Comparison of ENCODE assay signal across 8 cellular contexts in genomic region chr6:106973841-106974336, GRCh38. TPM values are rescaled to one million over a fixed set of nuclear protein-coding genes. Genes with fewer than 3 reads are reported as not detected.
A peak's percentile ranks its signal among the peaks of the same experiment; 100 is the strongest.
DNase-seq lines count a peak whose midpoint lies in the region; ATAC-seq and TF ChIP-seq lines count a peak whose summit lies in the region.

No MANE protein-coding gene starts in this region.

- 2% methylated on average over 31 of the region's 31 CpGs for WGBS in urinary bladder

- H3K36me3 Mint-ChIP-seq in memory B cell: peaks cover 18% of the 10 kb centered on the region

- H3K27me3 Mint-ChIP-seq in memory B cell: no peaks in the 10 kb centered on the region

- H3K4me1 Mint-ChIP-seq in memory B cell: peaks cover 18% of the 10 kb centered on the region

- H3K4me1 ChIP-seq in urinary bladder (ENCODE audit: insufficient read depth): no peaks in the 10 kb centered on the region

- H3K4me3 ChIP-seq in astrocyte of the cerebellum (ENCODE audit: low read depth, low read length) (peak overlapping the region; percentile 70), urinary bladder (ENCODE audit: low read depth, low read length) (peak overlapping the region; percentile 64)

- DNase-seq in EL: peak; percentile 12
- DNase-seq in NCI-H1092 (lab: John Stamatoyannopoulos, UW): peak; percentile 48
- DNase-seq in astrocyte of the cerebellum (ENCODE audit: low read depth): no peak
- DNase-seq in memory B cell (ENCODE audit: low spot score in 2 of 2): peak; percentile 9 to 46
- DNase-seq in ecto neural progenitor cell (ENCODE audit: low spot score): no peak
- DNase-seq in KBM-7: no peak

- no peak overlapping the region for H3K27ac ChIP-seq in urinary bladder (ENCODE audit: low read depth)

- ATAC-seq in memory B cell (ENCODE audit: low read depth): peak; percentile 2
- no peak for ATAC-seq in HG03457 (IDR thresholded peaks at IDR 0.05; ENCODE audit: unreplicated experiment)

- peak overlapping the region; percentile 94 for H3K4me3 Mint-ChIP-seq in memory B cell

- no peaks in the 10 kb centered on the region for H3K36me3 ChIP-seq in urinary bladder (ENCODE audit: insufficient read depth)

- in situ Hi-C loops in astrocyte of the cerebellum (cut with HindIII; ENCODE audit: low sequenced_read_pairs): no loop called here
- in situ Hi-C loops in KBM-7 (cut with MboI; ENCODE audit: low pct_unique_long_range_greater_than_20kb, low sequenced_read_pairs): no loop called here

- peak overlapping the region; percentile 87 for H3K27ac Mint-ChIP-seq in memory B cell

- no peak for TF ChIP-seq CTCF in astrocyte of the cerebellum (IDR thresholded peaks at IDR 0.05; ENCODE audit: low read depth, low read length, missing control alignments)

- H3K9me3 Mint-ChIP-seq in memory B cell: no peaks in the 10 kb centered on the region

RNA-seq across cellular contexts. Expression of gene CD24, which starts 0.6 kb away (rescaled TPM):
- total RNA-seq in urinary bladder: 283 TPM
- 28.8 TPM for polyA plus RNA-seq in urinary bladder

RNA-seq across cellular contexts. Expression of gene MTRES1, which starts 54.1 kb away (rescaled TPM):
- total RNA-seq in urinary bladder: 21.7 TPM
- polyA plus RNA-seq in urinary bladder: 20.8 TPM

Comparison
In these comparisons a context has a peak if more than half of its experiments do, and no peak if none do; other contexts are left out.
1. DNase-seq: peak in EL (single experiment), NCI-H1092 (single experiment) and memory B cell (2 of 2); none in astrocyte of the cerebellum (single experiment), ecto neural progenitor cell (single experiment) and KBM-7 (single experiment).